ENCODE assay signal across 14 cellular contexts in genomic region chr17:4329838-4330237, GRCh38. TPM values are rescaled to one million over a fixed set of nuclear protein-coding genes. Genes with fewer than 3 reads are reported as not detected.
A peak's percentile ranks its signal among the peaks of the same experiment; 100 is the strongest.
DNase-seq lines count a peak whose midpoint lies in the region; ATAC-seq and TF ChIP-seq lines count a peak whose summit lies in the region.
"Had no signal": no experiment of that assay in that cellular context is flagged by ENCODE, and none has a peak within 500 bp of the region (broad histone marks: within the 10 kb centered on the region; RNA-seq: fewer than 3 reads in every experiment).

No MANE protein-coding gene starts in this region.

- intact Hi-C loops in activated CD8-positive, alpha-beta T cell treated with anti-CD3 and anti-CD28 coated beads for 36 hours (cut with micrococcal nuclease), result no loop called here

- H3K4me1 Mint-ChIP-seq in activated CD8-positive, alpha-beta T cell treated with anti-CD3 and anti-CD28 coated beads for 36 hours (ENCODE audit: low read depth), result peaks cover 51% of the 10 kb centered on the region

- no peak for TF ChIP-seq CTCF in smooth muscle cell (IDR thresholded peaks at IDR 0.05; ENCODE audit: borderline replicate concordance, insufficient read depth, poor library complexity, severe bottlenecking)
- TF ChIP-seq CTCF in activated CD8-positive, alpha-beta T cell treated with anti-CD3 and anti-CD28 coated beads for 36 hours (IDR thresholded peaks at IDR 0.05), result no peak

- H3K4me3 ChIP-seq in SK-N-MC (0 out of 2 replicates have a peak overlapping the region, but pooled peaks have one; percentile 17), smooth muscle cell (no peak overlapping the region)

- no peak overlapping the region for H3K27ac Mint-ChIP-seq in activated CD8-positive, alpha-beta T cell treated with anti-CD3 and anti-CD28 coated beads for 36 hours

- DNase-seq in DMS53 (lab: John Stamatoyannopoulos, UW) (peak; percentile 41), DMS53 treated with DMSO at 0.1 percent for 48 hours (lab: John Stamatoyannopoulos, UW; ENCODE audit: unreplicated experiment) (no peak), SK-N-MC (ENCODE audit: low read depth, low spot score) (no peak), fibroblast of peridontal ligament (ENCODE audit: extremely low read depth) (peak; percentile 91), smooth muscle cell (lab: John Stamatoyannopoulos, UW; ENCODE audit: unreplicated experiment) (no peak), retina (no peak), cortex of kidney (lab: John Stamatoyannopoulos, UW) (no peak)
- no peak for DNase-seq in activated CD8-positive, alpha-beta T cell treated with anti-CD3 and anti-CD28 coated beads for 36 hours
- DNase-seq: amygdala, GOT3, NCI-H526 treated with DMSO at 0.1 percent for 48 hours, right cardiac atrium had no signal

- H3K9me3 ChIP-seq in SK-N-MC (ENCODE audit: low read depth, low read length) (peaks cover 19% of the 10 kb centered on the region; the same call in 1 of the 2 replicates), smooth muscle cell (replicated peaks; ENCODE audit: low read depth) (no peaks in the 10 kb centered on the region)

- H4K20me1 ChIP-seq in smooth muscle cell (ENCODE audit: low read depth), result peaks cover 93% of the 10 kb centered on the region

- H3K9ac ChIP-seq in SK-N-MC (ENCODE audit: insufficient read length) (no peak overlapping the region), smooth muscle cell (ENCODE audit: low read depth) (peak overlapping the region; percentile 69)

- no peak overlapping the region for H3K4me3 Mint-ChIP-seq in activated CD8-positive, alpha-beta T cell treated with anti-CD3 and anti-CD28 coated beads for 36 hours

- H3K27me3 ChIP-seq in smooth muscle cell (ENCODE audit: low read depth), result no peaks in the 10 kb centered on the region

- CTCF ChIA-PET in activated CD8-positive, alpha-beta T cell treated with anti-CD3 and anti-CD28 coated beads for 36 hours (lab: Charles Lee), result no interaction called here

- H3K36me3 ChIP-seq in SK-N-MC (ENCODE audit: insufficient read depth, low read length) (peaks cover 33% of the 10 kb centered on the region), smooth muscle cell (ENCODE audit: low read depth) (no peaks in the 10 kb centered on the region)

- H3K36me3 Mint-ChIP-seq in activated CD8-positive, alpha-beta T cell treated with anti-CD3 and anti-CD28 coated beads for 36 hours (ENCODE audit: low read depth), result peaks cover 26% of the 10 kb centered on the region

- peaks cover 21% of the 10 kb centered on the region for H3F3A ChIP-seq in smooth muscle cell (ENCODE audit: low read depth)

- no peaks in the 10 kb centered on the region for H3K27me3 Mint-ChIP-seq in activated CD8-positive, alpha-beta T cell treated with anti-CD3 and anti-CD28 coated beads for 36 hours

- H3K4me2 ChIP-seq in smooth muscle cell, result peak overlapping the region; percentile 63

- peaks cover 91% of the 10 kb centered on the region for H3K79me2 ChIP-seq in smooth muscle cell (ENCODE audit: low read depth)

- H3K9me3 Mint-ChIP-seq in activated CD8-positive, alpha-beta T cell treated with anti-CD3 and anti-CD28 coated beads for 36 hours, result peaks cover 19% of the 10 kb centered on the region

- no peak overlapping the region for H2AFZ ChIP-seq in smooth muscle cell (ENCODE audit: low read depth)

- ATAC-seq in activated CD8-positive, alpha-beta T cell treated with anti-CD3 and anti-CD28 coated beads for 36 hours, result no peak
- ATAC-seq: activated CD4-positive, CD25-positive, alpha-beta regulatory T cell treated with anti-CD3 and anti-CD28 coated beads, Interleukin-2, amount 50 U/mL, for 24 hours; right cardiac atrium had no signal

- POLR2A ChIA-PET in activated CD8-positive, alpha-beta T cell treated with anti-CD3 and anti-CD28 coated beads for 36 hours (lab: Charles Lee), result no interaction called here

- 15% methylated on average over 7 of the region's 7 CpGs for WGBS in smooth muscle cell (ENCODE audit: low lambda C conversion rate)

- H3K27ac ChIP-seq in SK-N-MC (peak overlapping the region; percentile 75), smooth muscle cell (ENCODE audit: low read depth) (peak overlapping the region; percentile 97)
- H3K27ac ChIP-seq: 22Rv1 had no signal

- peaks cover 25% of the 10 kb centered on the region for H3K4me1 ChIP-seq in smooth muscle cell (ENCODE audit: low read depth)

RNA-seq across cellular contexts. Expression of gene UBE2G1, which starts 36.6 kb away (rescaled TPM):
- total RNA-seq in smooth muscle cell, result 62.3 and 63.7 TPM in 2 replicates
- polyA plus RNA-seq in smooth muscle cell, result 39.9 and 52.5 TPM in 2 replicates
- total RNA-seq in activated CD8-positive, alpha-beta T cell treated with anti-CD3 and anti-CD28 coated beads for 36 hours, result 10 to 100 TPM; 40.2 to 44.0 TPM

Comparison
In these comparisons a context has a peak if more than half of its experiments do, and no peak if none do; other contexts are left out.
1. DNase-seq: peak in DMS53 (single experiment) and fibroblast of peridontal ligament (single experiment); none in DMS53 treated with DMSO at 0.1 percent for 48 hours (single experiment), SK-N-MC (single experiment), smooth muscle cell (single experiment), activated CD8-positive, alpha-beta T cell treated with anti-CD3 and anti-CD28 coated beads for 36 hours (single experiment), retina (single experiment) and cortex of kidney (single experiment).